19 cellular contexts compared by ENCODE assay signal in genomic region chr6:44671333-44671732, GRCh38.
DNase-seq lines count a peak whose midpoint lies in the region; ATAC-seq lines count a peak whose summit lies in the region.
"Had no signal": no experiment of that assay in that cellular context is flagged by ENCODE, and none has a peak within 500 bp of the region (broad histone marks: within the 10 kb centered on the region; RNA-seq: fewer than 3 reads in every experiment).

No MANE protein-coding gene starts in this region.

- H3K27ac ChIP-seq in trophoblast cell (ENCODE audit: low read depth, low read length) = no peak overlapping the region

- CTCF ChIA-PET in activated CD8-positive, alpha-beta memory T cell treated with anti-CD3 and anti-CD28 coated beads, Interleukin-2, amount 10 ng/mL, durations not matched to agents 7 days and 5 days (lab: Charles Lee) = no interaction called here

- H2BK120ac ChIP-seq in trophoblast cell (ENCODE audit: insufficient read depth, low read length, poor library complexity) = peak overlapping the region; percentile 73

- no peaks in the 10 kb centered on the region for H3K9me3 ChIP-seq in trophoblast cell (ENCODE audit: insufficient read depth, low read depth, low read length)

- no peak overlapping the region for H3K18ac ChIP-seq in trophoblast cell (ENCODE audit: low read length)

- H3K27me3 Mint-ChIP-seq in activated CD8-positive, alpha-beta memory T cell treated with anti-CD3 and anti-CD28 coated beads, Interleukin-2, amount 10 ng/mL, durations not matched to agents 7 days and 5 days = peaks cover 12% of the 10 kb centered on the region

- peaks cover 35% of the 10 kb centered on the region for H3K79me1 ChIP-seq in trophoblast cell (ENCODE audit: low read length)

- H2AK5ac ChIP-seq in trophoblast cell (ENCODE audit: low read length) = peak overlapping the region; percentile 80

- H3K4me2 ChIP-seq in trophoblast cell (ENCODE audit: low read length) = no peak overlapping the region

- no peak overlapping the region for H4K12ac ChIP-seq in trophoblast cell (ENCODE audit: low read depth, low read length)

- peaks cover 41 to 45% of the 10 kb centered on the region in 2 experiments for H3K4me1 ChIP-seq in trophoblast cell (ENCODE audit: control insufficient read depth in 1 of 2, insufficient read depth in 2 of 2, low read length in 2 of 2)

- ATAC-seq in activated CD8-positive, alpha-beta memory T cell treated with anti-CD3 and anti-CD28 coated beads, Interleukin-2, amount 10 ng/mL, durations not matched to agents 7 days and 5 days = no peak
- no peak for ATAC-seq in GM19351 (IDR thresholded peaks at IDR 0.05; ENCODE audit: unreplicated experiment)
- ATAC-seq: PC-3 had no signal

- no peak overlapping the region for H4K8ac ChIP-seq in trophoblast cell (ENCODE audit: low read depth, low read length)

- no peak overlapping the region for H3K4me3 Mint-ChIP-seq in activated CD8-positive, alpha-beta memory T cell treated with anti-CD3 and anti-CD28 coated beads, Interleukin-2, amount 10 ng/mL, durations not matched to agents 7 days and 5 days
- H3K4me3 Mint-ChIP-seq: H9 had no signal

- H3K4me1 Mint-ChIP-seq in activated CD8-positive, alpha-beta memory T cell treated with anti-CD3 and anti-CD28 coated beads, Interleukin-2, amount 10 ng/mL, durations not matched to agents 7 days and 5 days = no peaks in the 10 kb centered on the region

- H3K36me3 ChIP-seq in trophoblast cell (ENCODE audit: control insufficient read depth in 1 of 2, insufficient read depth in 2 of 2, low read length in 2 of 2) = no peaks in the 10 kb centered on the region

- peak overlapping the region; percentile 81 for H2BK12ac ChIP-seq in trophoblast cell (ENCODE audit: low read length)

- no peaks in the 10 kb centered on the region for H3K27me3 ChIP-seq in trophoblast cell (ENCODE audit: insufficient read depth, low read length)

- no peaks in the 10 kb centered on the region for H3K36me3 Mint-ChIP-seq in activated CD8-positive, alpha-beta memory T cell treated with anti-CD3 and anti-CD28 coated beads, Interleukin-2, amount 10 ng/mL, durations not matched to agents 7 days and 5 days

- no peak overlapping the region for H2AFZ ChIP-seq in trophoblast cell (ENCODE audit: insufficient read depth, low read length, poor library complexity)

- H4K91ac ChIP-seq in trophoblast cell (ENCODE audit: low read depth, low read length) = peak overlapping the region; percentile 82

- H3K27ac Mint-ChIP-seq in activated CD8-positive, alpha-beta memory T cell treated with anti-CD3 and anti-CD28 coated beads, Interleukin-2, amount 10 ng/mL, durations not matched to agents 7 days and 5 days = no peak overlapping the region

- no peak overlapping the region for H3K9ac ChIP-seq in trophoblast cell (ENCODE audit: low read length)

- WGBS in trophoblast cell (ENCODE audit: extremely low coverage, insufficient coverage, insufficient read length) = no CpG with 5 or more reads among the region's 4 CpGs

- peak; percentile 2 for DNase-seq in activated CD8-positive, alpha-beta memory T cell treated with anti-CD3 and anti-CD28 coated beads, Interleukin-2, amount 10 ng/mL, durations not matched to agents 7 days and 5 days
- no peak for DNase-seq in activated CD8-positive, alpha-beta memory T cell treated with anti-CD3 and anti-CD28 coated beads, Interleukin-2, amount 50 U/mL, for 48 hours
- DNase-seq in ecto neural progenitor cell (ENCODE audit: low spot score) = peak; percentile 23
- no peak for DNase-seq in trophoblast cell
- no peak for DNase-seq in DMS53 (lab: John Stamatoyannopoulos, UW)
- DNase-seq in NCI-H2171 (lab: John Stamatoyannopoulos, UW) = no peak
- DNase-seq: Calu3, KBM-7, MV-4-11, NCI-H1105, NCI-H146, NCI-H1930, NCI-H2107, NCI-H446, NCI-H524 treated with DMSO at 0.1 percent for 48 hours, NCI-H774, PC-3 had no signal

- peak overlapping the region; percentile 43 for H3K4ac ChIP-seq in trophoblast cell (ENCODE audit: low read depth, low read length)

- no peak overlapping the region for H2BK5ac ChIP-seq in trophoblast cell (ENCODE audit: low read depth, low read length, poor library complexity)

- H3K79me2 ChIP-seq in trophoblast cell (ENCODE audit: control insufficient read depth, insufficient read depth, low read length, poor library complexity) = peaks cover 2% of the 10 kb centered on the region

- peak overlapping the region; percentile 65 for H3K14ac ChIP-seq in trophoblast cell (ENCODE audit: low read length)

- no peak overlapping the region for H3K23ac ChIP-seq in trophoblast cell (ENCODE audit: low read length)

- no peaks in the 10 kb centered on the region for H3K9me3 Mint-ChIP-seq in activated CD8-positive, alpha-beta memory T cell treated with anti-CD3 and anti-CD28 coated beads, Interleukin-2, amount 10 ng/mL, durations not matched to agents 7 days and 5 days (ENCODE audit: low read depth)
- H3K9me3 Mint-ChIP-seq: H9 had no signal

- no peak overlapping the region for H3K4me3 ChIP-seq in trophoblast cell (ENCODE audit: low read depth, low read length)

Comparison
In these comparisons a context has a peak if more than half of its experiments do, and no peak if none do; other contexts are left out.
1. DNase-seq: peak in activated CD8-positive, alpha-beta memory T cell treated with anti-CD3 and anti-CD28 coated beads, Interleukin-2, amount 10 ng/mL, durations not matched to agents 7 days and 5 days (single experiment) and ecto neural progenitor cell (single experiment); none in activated CD8-positive, alpha-beta memory T cell treated with anti-CD3 and anti-CD28 coated beads, Interleukin-2, amount 50 U/mL, for 48 hours (single experiment), trophoblast cell (0 of 2), DMS53 (single experiment) and NCI-H2171 (single experiment).